ENCODE assay signal across 2 cellular contexts in the genomic region with DNA sequence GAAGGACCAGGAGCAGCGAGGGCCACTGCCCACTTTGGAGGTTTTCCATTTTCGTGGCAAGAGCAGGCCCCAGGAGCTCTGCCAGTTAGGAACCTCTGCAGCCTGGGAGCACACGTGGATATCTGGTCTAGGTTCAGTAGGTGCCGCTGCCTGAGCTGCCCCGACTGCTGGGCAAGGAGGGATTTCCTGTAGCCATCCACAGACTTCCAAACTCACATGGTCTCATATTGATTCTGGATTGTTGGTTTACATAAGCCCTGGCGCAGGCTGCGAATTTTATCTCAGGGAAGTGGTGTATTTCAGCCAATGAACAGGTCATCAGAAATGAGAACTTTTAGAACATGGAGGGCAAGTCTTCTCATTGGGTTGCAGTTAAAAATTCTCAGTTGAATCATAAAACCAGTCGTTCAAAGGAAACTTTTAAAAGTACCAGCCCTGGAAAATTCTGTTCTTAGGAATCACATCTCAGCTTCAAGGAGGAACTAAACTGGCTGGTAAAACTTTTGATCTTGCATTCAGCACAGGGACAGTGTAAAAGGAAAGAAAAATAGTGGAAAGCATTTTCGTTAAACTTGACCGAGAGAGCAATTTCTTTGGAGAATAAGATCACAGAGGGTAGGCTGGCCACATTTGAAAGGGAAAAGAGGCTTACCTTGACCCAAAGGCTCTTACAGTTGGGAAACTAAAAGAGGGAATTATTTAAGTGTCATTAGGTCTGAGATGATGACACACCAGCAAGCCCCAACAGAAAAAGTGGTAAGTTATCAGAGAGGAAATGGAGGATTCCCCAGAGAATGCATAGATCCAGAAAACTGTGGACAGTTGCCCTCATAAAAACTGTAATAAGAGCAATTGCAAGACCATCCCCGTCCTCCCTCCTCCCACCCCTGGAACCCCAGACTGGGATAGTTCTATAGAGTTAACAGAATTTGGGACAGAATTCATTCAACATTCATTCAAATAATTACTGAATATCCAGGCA.
TF ChIP-seq lines count a peak whose summit lies in the region.

No MANE protein-coding gene starts in this region.

TF ChIP-seq in IMR-90, 13 proteins besides CTCF, POLR2A, EP300 and RAD21:
- no peak for TF ChIP-seq RCOR1 (IDR thresholded peaks at IDR 0.05; ENCODE audit: insufficient replicate concordance, low read length)
- TF ChIP-seq SMC3 (IDR thresholded peaks at IDR 0.05; ENCODE audit: low read depth, low read length): no peak
- TF ChIP-seq, protein P1, sequence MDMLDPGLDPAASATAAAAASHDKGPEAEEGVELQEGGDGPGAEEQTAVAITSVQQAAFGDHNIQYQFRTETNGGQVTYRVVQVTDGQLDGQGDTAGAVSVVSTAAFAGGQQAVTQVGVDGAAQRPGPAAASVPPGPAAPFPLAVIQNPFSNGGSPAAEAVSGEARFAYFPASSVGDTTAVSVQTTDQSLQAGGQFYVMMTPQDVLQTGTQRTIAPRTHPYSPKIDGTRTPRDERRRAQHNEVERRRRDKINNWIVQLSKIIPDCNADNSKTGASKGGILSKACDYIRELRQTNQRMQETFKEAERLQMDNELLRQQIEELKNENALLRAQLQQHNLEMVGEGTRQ (IDR thresholded peaks at IDR 0.05; ENCODE audit: low read depth, low read length): no peak
- TF ChIP-seq, protein P2, sequence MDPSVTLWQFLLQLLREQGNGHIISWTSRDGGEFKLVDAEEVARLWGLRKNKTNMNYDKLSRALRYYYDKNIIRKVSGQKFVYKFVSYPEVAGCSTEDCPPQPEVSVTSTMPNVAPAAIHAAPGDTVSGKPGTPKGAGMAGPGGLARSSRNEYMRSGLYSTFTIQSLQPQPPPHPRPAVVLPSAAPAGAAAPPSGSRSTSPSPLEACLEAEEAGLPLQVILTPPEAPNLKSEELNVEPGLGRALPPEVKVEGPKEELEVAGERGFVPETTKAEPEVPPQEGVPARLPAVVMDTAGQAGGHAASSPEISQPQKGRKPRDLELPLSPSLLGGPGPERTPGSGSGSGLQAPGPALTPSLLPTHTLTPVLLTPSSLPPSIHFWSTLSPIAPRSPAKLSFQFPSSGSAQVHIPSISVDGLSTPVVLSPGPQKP (IDR thresholded peaks at IDR 0.05; ENCODE audit: borderline replicate concordance, low read depth, low read length): no peak
- TF ChIP-seq MAFK (IDR thresholded peaks at IDR 0.05; ENCODE audit: low read depth, low read length): no peak
- TF ChIP-seq RFX5 (IDR thresholded peaks at IDR 0.05; ENCODE audit: low read depth, low read length): no peak
- no peak for TF ChIP-seq MAZ (IDR thresholded peaks at IDR 0.05; ENCODE audit: borderline replicate concordance, low read depth, low read length)

TF ChIP-seq in H1, 55 proteins besides CTCF, POLR2A, EP300 and RAD21:
- no peak for TF ChIP-seq RXRA (IDR thresholded peaks at IDR 0.05; ENCODE audit: insufficient read depth, low read depth, low read length)
- no peak for TF ChIP-seq SIRT6 (IDR thresholded peaks at IDR 0.05; ENCODE audit: low read length)
- no peak for TF ChIP-seq SUZ12 (IDR thresholded peaks at IDR 0.05; ENCODE audit: low read length)
- TF ChIP-seq ZNF274 (IDR thresholded peaks at IDR 0.05; ENCODE audit: borderline replicate concordance, extremely low read depth, low read length): no peak
- no peak for TF ChIP-seq PHF8 (conservative IDR thresholded peaks at IDR 0.05; ENCODE audit: low read depth, low read length)
- TF ChIP-seq TEAD4 (IDR thresholded peaks at IDR 0.05; ENCODE audit: low read depth, low read length): no peak
- no peak for TF ChIP-seq EZH2 (IDR thresholded peaks at IDR 0.05; ENCODE audit: low read depth, low read length, severe bottlenecking)
- no peak for TF ChIP-seq CREB1 (IDR thresholded peaks at IDR 0.05)
- TF ChIP-seq GTF2F1 (IDR thresholded peaks at IDR 0.05; ENCODE audit: borderline replicate concordance, low read depth, low read length): no peak
